ENCODE assay signal across 1 cellular context in genomic region chr14:22972313-22972930, GRCh38.
TF ChIP-seq lines count a peak whose summit lies in the region.

No MANE protein-coding gene starts in this region.

TF ChIP-seq in HepG2, 621 proteins besides CTCF, POLR2A, EP300 and RAD21 (continued from another document):
- no peak for TF ChIP-seq ZNF296 (CRISPR knock-in tag; conservative IDR thresholded peaks at IDR 0.05)
- no peak for TF ChIP-seq FIP1L1 (IDR thresholded peaks at IDR 0.05; ENCODE audit: borderline replicate concordance, insufficient read depth, low read depth, low read length)
- TF ChIP-seq SOX13 (IDR thresholded peaks at IDR 0.05), result no peak
- TF ChIP-seq SOX13 (CRISPR knock-in tag; conservative IDR thresholded peaks at IDR 0.05 in 1 of 2, IDR thresholded peaks at IDR 0.05 in 1 of 2), result 0 out of 4 replicates have a peak, but pooled peaks of 1 of the 2 experiments have one; percentile 7
- no peak for TF ChIP-seq ZNF564 (CRISPR knock-in tag; IDR thresholded peaks at IDR 0.05)
- no peak for TF ChIP-seq KMT2A (CRISPR knock-in tag; IDR thresholded peaks at IDR 0.05)
- no peak for TF ChIP-seq ZNF20 (CRISPR knock-in tag; IDR thresholded peaks at IDR 0.05)
- TF ChIP-seq ZNF770 (CRISPR knock-in tag; IDR thresholded peaks at IDR 0.05), result no peak
- 0 out of 2 replicates have a peak, but pooled peaks have one; percentile 32 for TF ChIP-seq ATF7-NPFF (CRISPR knock-in tag; IDR thresholded peaks at IDR 0.05; ENCODE audit: low read depth)
- TF ChIP-seq ARID4A (CRISPR knock-in tag; IDR thresholded peaks at IDR 0.05; ENCODE audit: borderline replicate concordance), result no peak
- TF ChIP-seq CEBPZ (IDR thresholded peaks at IDR 0.05; ENCODE audit: low read length), result no peak
- no peak for TF ChIP-seq MIXL1 (CRISPR knock-in tag; IDR thresholded peaks at IDR 0.05)
- TF ChIP-seq ZNF558 (CRISPR knock-in tag; IDR thresholded peaks at IDR 0.05; ENCODE audit: borderline replicate concordance), result no peak
- 0 out of 2 replicates have a peak, but pooled peaks have one; percentile 61 for TF ChIP-seq HBP1 (CRISPR knock-in tag; IDR thresholded peaks at IDR 0.05; ENCODE audit: low read depth)
- no peak for TF ChIP-seq TBP (CRISPR knock-in tag; IDR thresholded peaks at IDR 0.05)
- TF ChIP-seq POLR2G (IDR thresholded peaks at IDR 0.05; ENCODE audit: low read depth, low read length), result peak; percentile 74
- TF ChIP-seq EHMT2 (IDR thresholded peaks at IDR 0.05; ENCODE audit: borderline replicate concordance, low read depth, low read length), result no peak
- no peak for TF ChIP-seq SIX1 (CRISPR knock-in tag; IDR thresholded peaks at IDR 0.05; ENCODE audit: borderline replicate concordance)
- 0 out of 2 replicates have a peak, but pooled peaks have one; percentile 36 for TF ChIP-seq ZNF552 (CRISPR knock-in tag; IDR thresholded peaks at IDR 0.05; ENCODE audit: borderline replicate concordance)
- no peak for TF ChIP-seq ETV5 (CRISPR knock-in tag; IDR thresholded peaks at IDR 0.05; ENCODE audit: borderline replicate concordance)
- TF ChIP-seq NR1H2 (CRISPR knock-in tag; IDR thresholded peaks at IDR 0.05; ENCODE audit: borderline replicate concordance, low read depth), result no peak
- TF ChIP-seq ZNF260 (CRISPR knock-in tag; IDR thresholded peaks at IDR 0.05; ENCODE audit: borderline replicate concordance, low read depth), result no peak
- TF ChIP-seq ZBTB43 (CRISPR knock-in tag; conservative IDR thresholded peaks at IDR 0.05), result no peak
- TF ChIP-seq XRCC5 (optimal IDR thresholded peaks at IDR 0.05; ENCODE audit: low read length), result peak; percentile 25
- TF ChIP-seq IRF2 (CRISPR knock-in tag; IDR thresholded peaks at IDR 0.05), result no peak
- no peak for TF ChIP-seq MYPOP (CRISPR knock-in tag; IDR thresholded peaks at IDR 0.05)
